ENCODE assay signal across 1 cellular context in genomic region chr3:101195951-101196713, GRCh38.
TF ChIP-seq lines count a peak whose summit lies in the region.

No MANE protein-coding gene starts in this region.

TF ChIP-seq in GM23338, 12 proteins besides CTCF, POLR2A, EP300 and RAD21 (continued from another document):
- TF ChIP-seq REST (IDR thresholded peaks at IDR 0.05; ENCODE audit: unreplicated experiment) (no peak), JUNB (IDR thresholded peaks at IDR 0.05; ENCODE audit: unreplicated experiment) (no peak), ZNF114 (CRISPR knock-in tag; IDR thresholded peaks at IDR 0.05) (no peak)
